ENCODE assay signal across 1 cellular context in the genomic region with DNA sequence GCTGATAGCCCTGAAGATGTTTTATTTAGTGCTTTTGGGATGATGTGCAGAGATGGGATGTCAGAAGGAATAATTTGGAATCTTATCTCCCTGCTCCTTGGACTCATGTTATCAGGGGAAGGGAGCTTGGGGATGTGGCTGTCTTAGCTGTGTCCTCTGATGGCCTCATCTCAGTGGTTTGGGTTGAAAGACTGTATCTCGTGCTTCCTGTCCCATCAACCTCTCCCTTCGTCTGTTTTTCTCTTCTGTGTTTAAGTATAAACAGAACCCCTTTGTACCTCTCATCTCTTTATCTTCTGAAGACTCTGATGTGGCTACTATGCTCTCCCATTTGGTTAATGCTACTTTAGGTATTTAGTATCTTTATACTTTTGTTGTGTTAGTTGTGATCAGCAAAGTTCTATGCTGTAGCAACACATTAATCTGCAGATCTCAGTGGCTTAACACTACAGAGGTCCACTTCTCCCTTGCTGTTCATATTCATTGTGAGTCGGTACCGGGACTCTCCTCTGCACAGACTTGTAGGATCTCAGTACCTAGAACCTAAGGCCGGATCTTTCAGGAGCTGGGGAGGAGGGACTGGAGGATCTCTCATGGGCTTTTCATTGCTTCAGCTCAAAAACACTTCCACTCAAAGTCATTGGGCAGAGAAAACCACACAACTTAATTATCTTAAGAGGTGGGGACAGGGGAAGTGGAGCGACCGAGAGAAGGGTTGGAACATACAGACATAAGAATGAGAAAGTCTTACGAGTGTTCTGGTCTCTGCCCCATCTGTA.
TF ChIP-seq lines count a peak whose summit lies in the region.

No MANE protein-coding gene starts in this region.

TF ChIP-seq in WTC11, 78 proteins besides CTCF, POLR2A, EP300 and RAD21 (continued from another document):
- TF ChIP-seq ATF6 (CRISPR knock-in tag; IDR thresholded peaks at IDR 0.05) = no peak
- TF ChIP-seq MYBL2 (CRISPR knock-in tag; IDR thresholded peaks at IDR 0.05) = no peak
- no peak for TF ChIP-seq FOXJ3 (CRISPR knock-in tag; IDR thresholded peaks at IDR 0.05; ENCODE audit: borderline replicate concordance)
- TF ChIP-seq KAT7 (CRISPR knock-in tag; IDR thresholded peaks at IDR 0.05; ENCODE audit: borderline replicate concordance) = no peak
- TF ChIP-seq, protein P1, sequence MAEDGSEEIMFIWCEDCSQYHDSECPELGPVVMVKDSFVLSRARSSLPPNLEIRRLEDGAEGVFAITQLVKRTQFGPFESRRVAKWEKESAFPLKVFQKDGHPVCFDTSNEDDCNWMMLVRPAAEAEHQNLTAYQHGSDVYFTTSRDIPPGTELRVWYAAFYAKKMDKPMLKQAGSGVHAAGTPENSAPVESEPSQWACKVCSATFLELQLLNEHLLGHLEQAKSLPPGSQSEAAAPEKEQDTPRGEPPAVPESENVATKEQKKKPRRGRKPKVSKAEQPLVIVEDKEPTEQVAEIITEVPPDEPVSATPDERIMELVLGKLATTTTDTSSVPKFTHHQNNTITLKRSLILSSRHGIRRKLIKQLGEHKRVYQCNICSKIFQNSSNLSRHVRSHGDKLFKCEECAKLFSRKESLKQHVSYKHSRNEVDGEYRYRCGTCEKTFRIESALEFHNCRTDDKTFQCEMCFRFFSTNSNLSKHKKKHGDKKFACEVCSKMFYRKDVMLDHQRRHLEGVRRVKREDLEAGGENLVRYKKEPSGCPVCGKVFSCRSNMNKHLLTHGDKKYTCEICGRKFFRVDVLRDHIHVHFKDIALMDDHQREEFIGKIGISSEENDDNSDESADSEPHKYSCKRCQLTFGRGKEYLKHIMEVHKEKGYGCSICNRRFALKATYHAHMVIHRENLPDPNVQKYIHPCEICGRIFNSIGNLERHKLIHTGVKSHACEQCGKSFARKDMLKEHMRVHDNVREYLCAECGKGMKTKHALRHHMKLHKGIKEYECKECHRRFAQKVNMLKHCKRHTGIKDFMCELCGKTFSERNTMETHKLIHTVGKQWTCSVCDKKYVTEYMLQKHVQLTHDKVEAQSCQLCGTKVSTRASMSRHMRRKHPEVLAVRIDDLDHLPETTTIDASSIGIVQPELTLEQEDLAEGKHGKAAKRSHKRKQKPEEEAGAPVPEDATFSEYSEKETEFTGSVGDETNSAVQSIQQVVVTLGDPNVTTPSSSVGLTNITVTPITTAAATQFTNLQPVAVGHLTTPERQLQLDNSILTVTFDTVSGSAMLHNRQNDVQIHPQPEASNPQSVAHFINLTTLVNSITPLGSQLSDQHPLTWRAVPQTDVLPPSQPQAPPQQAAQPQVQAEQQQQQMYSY (CRISPR knock-in tag; IDR thresholded peaks at IDR 0.05) = no peak
- TF ChIP-seq, protein P2, sequence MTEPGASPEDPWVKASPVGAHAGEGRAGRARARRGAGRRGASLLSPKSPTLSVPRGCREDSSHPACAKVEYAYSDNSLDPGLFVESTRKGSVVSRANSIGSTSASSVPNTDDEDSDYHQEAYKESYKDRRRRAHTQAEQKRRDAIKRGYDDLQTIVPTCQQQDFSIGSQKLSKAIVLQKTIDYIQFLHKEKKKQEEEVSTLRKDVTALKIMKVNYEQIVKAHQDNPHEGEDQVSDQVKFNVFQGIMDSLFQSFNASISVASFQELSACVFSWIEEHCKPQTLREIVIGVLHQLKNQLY (CRISPR knock-in tag; IDR thresholded peaks at IDR 0.05) = no peak
- TF ChIP-seq, protein P3, sequence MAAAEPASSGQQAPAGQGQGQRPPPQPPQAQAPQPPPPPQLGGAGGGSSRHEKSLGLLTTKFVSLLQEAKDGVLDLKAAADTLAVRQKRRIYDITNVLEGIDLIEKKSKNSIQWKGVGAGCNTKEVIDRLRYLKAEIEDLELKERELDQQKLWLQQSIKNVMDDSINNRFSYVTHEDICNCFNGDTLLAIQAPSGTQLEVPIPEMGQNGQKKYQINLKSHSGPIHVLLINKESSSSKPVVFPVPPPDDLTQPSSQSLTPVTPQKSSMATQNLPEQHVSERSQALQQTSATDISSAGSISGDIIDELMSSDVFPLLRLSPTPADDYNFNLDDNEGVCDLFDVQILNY (CRISPR knock-in tag; IDR thresholded peaks at IDR 0.05) = no peak
- no peak for TF ChIP-seq ZNF232 (CRISPR knock-in tag; IDR thresholded peaks at IDR 0.05)
